Comparison of ENCODE assay signal across 8 cellular contexts in the genomic region with DNA sequence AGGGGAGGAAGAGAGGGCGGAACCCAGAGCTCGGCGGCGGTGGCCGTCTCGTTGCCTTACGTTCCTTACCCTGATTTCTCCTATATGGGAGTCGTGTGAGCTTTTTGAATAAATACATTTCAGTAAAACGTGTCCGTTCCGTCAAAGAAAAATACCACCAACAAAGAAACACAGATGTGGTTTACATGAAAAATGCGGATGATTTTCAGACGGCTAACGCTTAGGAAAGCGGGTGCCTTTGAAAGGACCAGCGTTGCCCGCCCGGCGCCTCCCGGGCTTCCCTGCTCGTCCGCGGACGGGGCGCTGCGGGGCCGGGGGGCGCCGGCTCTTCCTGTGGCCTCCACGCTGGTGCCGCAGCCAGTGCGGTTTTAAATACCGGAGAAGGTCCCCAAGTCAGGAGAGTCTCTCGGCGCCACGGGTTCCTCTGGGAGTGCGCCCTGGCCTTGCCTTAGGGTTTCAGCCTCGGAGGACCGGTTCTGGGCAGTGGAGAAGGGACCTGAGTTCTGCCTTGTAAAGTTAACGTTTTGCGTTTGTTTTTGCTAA. TPM values are rescaled to one million over a fixed set of nuclear protein-coding genes. Genes with fewer than 3 reads are reported as not detected.
A peak's percentile ranks its signal among the peaks of the same experiment; 100 is the strongest.
DNase-seq lines count a peak whose midpoint lies in the region; ATAC-seq and TF ChIP-seq lines count a peak whose summit lies in the region.

No MANE protein-coding gene starts in this region.

- H3K36me3 Mint-ChIP-seq in activated naive CD4-positive, alpha-beta T cell treated with anti-CD3 and anti-CD28 coated beads, Interleukin-2, amount 50 U/mL, for 24 hours: peaks cover 17% of the 10 kb centered on the region

- H3K27ac ChIP-seq in Peyer's patch (peak overlapping the region; percentile 91 to 99 (median 97)), cardiac muscle cell (peak overlapping the region; percentile 98), aorta (ENCODE audit: low read depth in 1 of 2, low read length in 2 of 2) (peak overlapping the region; percentile 38 to 73)

- peak in 1 of 2 donors; percentile 22 for TF ChIP-seq POLR2A in Peyer's patch (IDR thresholded peaks at IDR 0.05)

- H3K4me3 ChIP-seq in AG04449 (ENCODE audit: low read depth, low read length): peak overlapping the region; percentile 75
- peak overlapping the region; percentile 60 to 93 (median 69) for H3K4me3 ChIP-seq in Peyer's patch
- peak overlapping the region; percentile 53 for H3K4me3 ChIP-seq in cardiac muscle cell
- H3K4me3 ChIP-seq in aorta (ENCODE audit: low read length in 2 of 2): peak overlapping the region; percentile 65 to 84

- POLR2A ChIA-PET in AG04449 (lab: Yijun Ruan, JAX): interaction anchor here (1.1 to 1.6 kb wide), 4 partner anchors 12 to 34 kb away, joined by 3 to 14 read pairs (median 4); no protein-coding TSS in a partner anchor

- no peak for TF ChIP-seq CTCF in AG04449 (IDR thresholded peaks at IDR 0.05; ENCODE audit: insufficient read depth, low read length, missing control alignments)
- no peak for TF ChIP-seq CTCF in Peyer's patch (IDR thresholded peaks at IDR 0.05)
- TF ChIP-seq CTCF in cardiac muscle cell (IDR thresholded peaks at IDR 0.05; ENCODE audit: low read depth, low read length): no peak

- intact Hi-C loops in posterior cingulate gyrus (cut with DNase I) (no loop called here), aorta (cut with DNase I) (no loop called here)

- no peaks in the 10 kb centered on the region for H3K9me3 ChIP-seq in Peyer's patch
- H3K9me3 ChIP-seq in cardiac muscle cell (ENCODE audit: low read depth): no peaks in the 10 kb centered on the region
- H3K9me3 ChIP-seq in aorta (ENCODE audit: control insufficient read depth, low read length): no peaks in the 10 kb centered on the region

- H3K27ac Mint-ChIP-seq in activated naive CD4-positive, alpha-beta T cell treated with anti-CD3 and anti-CD28 coated beads, Interleukin-2, amount 50 U/mL, for 24 hours: peak overlapping the region; percentile 94

- peak overlapping the region; percentile 93 for H3K4me3 Mint-ChIP-seq in activated naive CD4-positive, alpha-beta T cell treated with anti-CD3 and anti-CD28 coated beads, Interleukin-2, amount 50 U/mL, for 24 hours

- DNase-seq in AG04449 (ENCODE audit: low read depth, low spot score): no peak
- DNase-seq in Peyer's patch: peak; percentile 27 to 67 (median 60)
- peak in 1 of 2 donors; percentile 73 for DNase-seq in cardiac muscle cell (ENCODE audit: low read depth in 1 of 2, low spot score in 1 of 2)
- peak in 7 of 10 donors; percentile 12 to 86 (median 28) for DNase-seq in posterior cingulate gyrus
- peak; percentile 53 to 84 for DNase-seq in aorta

- H3K4me1 Mint-ChIP-seq in activated naive CD4-positive, alpha-beta T cell treated with anti-CD3 and anti-CD28 coated beads, Interleukin-2, amount 50 U/mL, for 24 hours: peaks cover 62% of the 10 kb centered on the region

- no peaks in the 10 kb centered on the region for H3K27me3 Mint-ChIP-seq in activated naive CD4-positive, alpha-beta T cell treated with anti-CD3 and anti-CD28 coated beads, Interleukin-2, amount 50 U/mL, for 24 hours

- H3K36me3 ChIP-seq in Peyer's patch: peaks cover 0 to 13% (median 0%) of the 10 kb centered on the region in 3 donors
- H3K36me3 ChIP-seq in cardiac muscle cell: peaks cover 11% of the 10 kb centered on the region
- no peaks in the 10 kb centered on the region for H3K36me3 ChIP-seq in aorta (ENCODE audit: control insufficient read depth in 1 of 2, insufficient read depth in 2 of 2, low read length in 1 of 2)

- H3K4me1 ChIP-seq in Peyer's patch (peaks cover 0 to 24% (median 4%) of the 10 kb centered on the region in 4 donors), cardiac muscle cell (ENCODE audit: low read depth) (peaks cover 32% of the 10 kb centered on the region), aorta (ENCODE audit: control insufficient read depth in 1 of 2, insufficient read depth in 2 of 2, low read length in 2 of 2) (no peaks in the 10 kb centered on the region)

- H3K27me3 ChIP-seq in Peyer's patch (no peaks in the 10 kb centered on the region), cardiac muscle cell (no peaks in the 10 kb centered on the region), aorta (ENCODE audit: control insufficient read depth in 1 of 2, insufficient read depth in 2 of 2, low read length in 1 of 2) (no peaks in the 10 kb centered on the region)

- 0 to 1% methylated on average over 41 of the region's 41 CpGs for WGBS in aorta, 2 donors

- CTCF ChIA-PET in AG04449 (lab: Yijun Ruan, JAX): interaction anchor here (1.0 kb wide), 1 partner anchor 58 kb away, joined by 4 read pairs; no protein-coding TSS in a partner anchor

- ATAC-seq in GM18858 (IDR thresholded peaks at IDR 0.05; ENCODE audit: unreplicated experiment): peak; percentile 43
- peak; percentile 18 for ATAC-seq in HG03280 (IDR thresholded peaks at IDR 0.05; ENCODE audit: unreplicated experiment)
- ATAC-seq in aorta (ENCODE audit: low FRiP score): peak; percentile 34

- no peaks in the 10 kb centered on the region for H3K9me3 Mint-ChIP-seq in activated naive CD4-positive, alpha-beta T cell treated with anti-CD3 and anti-CD28 coated beads, Interleukin-2, amount 50 U/mL, for 24 hours

RNA-seq across cellular contexts. Expression of a gene that starts 0.8 kb away (rescaled TPM):
- total RNA-seq in Peyer's patch (10 to 100 TPM; 28.9 to 85.8 (median 33.4) TPM), cardiac muscle cell (77.9 and 90.9 TPM in 2 replicates), aorta (10 to 100 TPM; 40.5 to 62.2 TPM)
- polyA plus RNA-seq in cardiac muscle cell (81.3 and 92.9 TPM in 2 replicates), aorta (100 to 1,000 TPM in 1 of 2 donors, 10 to 100 TPM in 1; 56.3 to 110 TPM)

RNA-seq across cellular contexts. Expression of a gene that starts 32.1 kb away (rescaled TPM):
- total RNA-seq in Peyer's patch (10 to 100 TPM in 3 of 4 donors, 1 to 10 TPM in 1; 8.5 to 19.6 (median 15.5) TPM), cardiac muscle cell (16.1 and 20.9 TPM in 2 replicates), aorta (10 to 100 TPM; 15.5 to 16.4 TPM)
- polyA plus RNA-seq in cardiac muscle cell (12.1 and 24.0 TPM in 2 replicates), aorta (1 to 10 TPM; 5.2 to 6.5 TPM)

RNA-seq across cellular contexts. Expression of a gene that starts 47.5 kb away (rescaled TPM):
- 100 to 1,000 TPM in 1 of 4 donors, 10 to 100 TPM in 3; 50.1 to 149 (median 69.7) TPM for total RNA-seq in Peyer's patch
- total RNA-seq in cardiac muscle cell: 25.8 and 36.8 TPM in 2 replicates
- polyA plus RNA-seq in cardiac muscle cell: 46.0 and 48.7 TPM in 2 replicates
- 10 to 100 TPM; 47.5 to 65.2 TPM for total RNA-seq in aorta
- polyA plus RNA-seq in aorta: 10 to 100 TPM; 31.1 to 86.9 TPM
